8 cellular contexts compared by ENCODE assay signal in the genomic region with DNA sequence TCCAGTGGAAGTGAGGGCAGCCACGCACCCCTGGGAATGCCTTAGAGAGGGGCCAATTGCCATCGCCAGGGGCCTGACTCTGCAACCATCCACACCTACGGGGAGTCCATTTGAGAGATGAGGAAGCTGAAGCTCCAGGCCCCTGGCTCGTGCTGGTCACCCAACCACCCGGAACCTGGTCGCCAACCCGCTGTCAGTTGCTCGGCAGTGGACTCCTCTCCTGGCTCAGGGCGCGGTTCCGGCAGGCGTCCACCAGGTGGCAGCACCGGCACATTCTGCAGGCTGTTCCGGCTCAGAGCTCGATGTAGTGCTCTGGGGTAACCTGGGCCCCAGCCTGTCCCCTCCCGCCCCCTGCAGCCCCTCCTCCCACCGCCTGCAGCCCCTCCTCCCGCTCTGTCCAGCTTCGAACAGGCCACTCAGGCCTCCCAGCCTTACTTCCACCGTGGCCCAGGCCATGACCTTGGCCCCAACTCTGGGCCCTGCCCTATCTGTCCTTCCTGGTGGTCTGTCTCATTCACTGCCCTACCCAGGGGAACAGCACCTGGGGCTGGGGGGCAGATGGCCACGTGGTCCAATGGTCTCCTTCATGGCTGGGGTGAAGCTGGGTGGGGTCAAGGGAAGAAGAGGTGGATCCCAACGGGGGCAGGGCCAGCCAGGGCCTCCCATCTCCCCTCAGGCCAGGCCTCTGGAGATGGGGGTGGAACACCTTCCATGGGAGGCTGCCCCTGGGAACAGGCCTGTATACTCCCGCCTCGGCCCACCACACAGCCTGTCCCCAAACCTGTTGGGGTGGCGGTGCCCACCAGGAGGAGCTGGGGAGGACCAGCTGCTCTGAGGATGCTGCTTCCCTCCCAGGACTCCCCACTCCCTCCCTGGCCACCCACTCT. TPM values are rescaled to one million over a fixed set of nuclear protein-coding genes. Genes with fewer than 3 reads are reported as not detected.
DNase-seq lines count a peak whose midpoint lies in the region; ATAC-seq, FAIRE-seq and TF ChIP-seq lines count a peak whose summit lies in the region.

No MANE protein-coding gene starts in this region.

- peaks cover 5% of the 10 kb centered on the region for H3K4me1 Mint-ChIP-seq in activated CD8-positive, alpha-beta memory T cell treated with anti-CD3 and anti-CD28 coated beads, Interleukin-2, amount 10 ng/mL, durations not matched to agents 7 days and 5 days
- peaks cover 19% of the 10 kb centered on the region for H3K4me1 Mint-ChIP-seq in mesothelial cell of epicardium

- H3K4me3 ChIP-seq in HL-60 (replicated peaks; ENCODE audit: insufficient read depth, low read length): no peak overlapping the region
- no peak overlapping the region for H3K4me3 ChIP-seq in NT2/D1 (ENCODE audit: insufficient read length, low read depth)

- peaks cover 44% of the 10 kb centered on the region for H3K36me3 ChIP-seq in NT2/D1 (ENCODE audit: insufficient read depth, insufficient read length, low read length)

- no peak overlapping the region for H3K27ac ChIP-seq in HL-60 (replicated peaks)

- H3K4me1 ChIP-seq in NT2/D1 (ENCODE audit: insufficient read depth, insufficient read length): peaks cover 8% of the 10 kb centered on the region

- H3K36me3 Mint-ChIP-seq in activated CD8-positive, alpha-beta memory T cell treated with anti-CD3 and anti-CD28 coated beads, Interleukin-2, amount 10 ng/mL, durations not matched to agents 7 days and 5 days: peaks cover 34% of the 10 kb centered on the region
- H3K36me3 Mint-ChIP-seq in mesothelial cell of epicardium: peaks cover 37% of the 10 kb centered on the region

- peaks cover 19% of the 10 kb centered on the region; the same call in 1 of the 2 replicates for H3K9me3 ChIP-seq in NT2/D1 (ENCODE audit: insufficient read depth, low read length)

- H3K9ac ChIP-seq in NT2/D1 (ENCODE audit: insufficient read length, low read depth): peak overlapping the region; percentile 32

- peak overlapping the region; percentile 46 for H3K27ac Mint-ChIP-seq in activated CD8-positive, alpha-beta memory T cell treated with anti-CD3 and anti-CD28 coated beads, Interleukin-2, amount 10 ng/mL, durations not matched to agents 7 days and 5 days
- H3K27ac Mint-ChIP-seq in mesothelial cell of epicardium: peak overlapping the region; percentile 25

- FAIRE-seq in GM18507 (lab: Jason Lieb, UNC): peak; percentile 82

- H3K27me3 ChIP-seq in HL-60 (ENCODE audit: insufficient read depth, poor library complexity, severe bottlenecking) (no peaks in the 10 kb centered on the region), NT2/D1 (ENCODE audit: insufficient read depth, insufficient read length) (no peaks in the 10 kb centered on the region)

- no peak overlapping the region for H3K4me3 Mint-ChIP-seq in activated CD8-positive, alpha-beta memory T cell treated with anti-CD3 and anti-CD28 coated beads, Interleukin-2, amount 10 ng/mL, durations not matched to agents 7 days and 5 days
- no peak overlapping the region for H3K4me3 Mint-ChIP-seq in mesothelial cell of epicardium

- DNase-seq in ACHN (peak; percentile 71), GM18507 (ENCODE audit: extremely low spot score, insufficient read length, low read depth) (peak; percentile 77), HL-60 (ENCODE audit: low read depth in 1 of 2, low spot score in 1 of 2) (peak; percentile 66 to 86), NT2/D1 (ENCODE audit: low read depth, low spot score) (peak; percentile 66), epidermal melanocyte (ENCODE audit: insufficient read length, low spot score) (peak; percentile 92), mesothelial cell of epicardium (ENCODE audit: low spot score in 2 of 2, unreplicated experiment in 2 of 2) (peak; percentile 80 to 97)
- peak; percentile 94 for DNase-seq in activated CD8-positive, alpha-beta memory T cell treated with anti-CD3 and anti-CD28 coated beads, Interleukin-2, amount 10 ng/mL, durations not matched to agents 7 days and 5 days
- peak; percentile 86 to 90 for DNase-seq in stimulated activated CD8-positive, alpha-beta memory T cell treated with anti-CD3 and anti-CD28 coated beads, Interleukin-4, amount 100 ng/mL, for 1 hour (ENCODE audit: low read depth in 2 of 2, low spot score in 1 of 2)

- CTCF ChIA-PET in activated CD8-positive, alpha-beta memory T cell treated with anti-CD3 and anti-CD28 coated beads, Interleukin-2, amount 10 ng/mL, durations not matched to agents 7 days and 5 days (lab: Charles Lee): interaction anchor here (0.5 to 6.3 kb wide), 31 partner anchors 8 to 665 kb away, joined by 3 to 124 read pairs (median 3); a partner anchor contains a TSS

- no peaks in the 10 kb centered on the region for H3K27me3 Mint-ChIP-seq in activated CD8-positive, alpha-beta memory T cell treated with anti-CD3 and anti-CD28 coated beads, Interleukin-2, amount 10 ng/mL, durations not matched to agents 7 days and 5 days
- H3K27me3 Mint-ChIP-seq in mesothelial cell of epicardium (ENCODE audit: low read depth): no peaks in the 10 kb centered on the region

- H3K9me3 Mint-ChIP-seq in activated CD8-positive, alpha-beta memory T cell treated with anti-CD3 and anti-CD28 coated beads, Interleukin-2, amount 10 ng/mL, durations not matched to agents 7 days and 5 days (ENCODE audit: low read depth): no peaks in the 10 kb centered on the region
- H3K9me3 Mint-ChIP-seq in mesothelial cell of epicardium: peaks cover 12% of the 10 kb centered on the region

- peak; percentile 95 for ATAC-seq in activated CD8-positive, alpha-beta memory T cell treated with anti-CD3 and anti-CD28 coated beads, Interleukin-2, amount 10 ng/mL, durations not matched to agents 7 days and 5 days

- in situ Hi-C loops in ACHN (cut with HindIII; ENCODE audit: low pct_ligation_motif_present, low pct_unique_long_range_greater_than_20kb, low sequenced_read_pairs): no loop called here

- TF ChIP-seq CTCF in HL-60 (IDR thresholded peaks at IDR 0.05; ENCODE audit: insufficient read depth, low read length): peak; percentile 85
- peak; percentile 97 for TF ChIP-seq CTCF in mesothelial cell of epicardium (IDR thresholded peaks at IDR 0.05; ENCODE audit: unreplicated experiment)

RNA-seq across cellular contexts. Expression of a gene that starts 15.7 kb away (rescaled TPM):
- 100 to 1,000 TPM; 127 to 140 TPM for total RNA-seq in activated CD8-positive, alpha-beta memory T cell treated with anti-CD3 and anti-CD28 coated beads, Interleukin-2, amount 10 ng/mL, durations not matched to agents 7 days and 5 days
- 68.7 to 70.9 TPM (median 70.9 TPM) in 3 replicates for total RNA-seq in mesothelial cell of epicardium

RNA-seq across cellular contexts. Expression of a gene that starts 26.9 kb away (rescaled TPM):
- 100 to 1,000 TPM; 178 to 202 TPM for total RNA-seq in activated CD8-positive, alpha-beta memory T cell treated with anti-CD3 and anti-CD28 coated beads, Interleukin-2, amount 10 ng/mL, durations not matched to agents 7 days and 5 days
- total RNA-seq in mesothelial cell of epicardium: 116 to 122 TPM (median 117 TPM) in 3 replicates

RNA-seq across cellular contexts. Expression of a gene that starts 32.2 kb away (rescaled TPM):
- 1 to 10 TPM; 4.9 to 5.5 TPM for total RNA-seq in activated CD8-positive, alpha-beta memory T cell treated with anti-CD3 and anti-CD28 coated beads, Interleukin-2, amount 10 ng/mL, durations not matched to agents 7 days and 5 days
- total RNA-seq in mesothelial cell of epicardium: 5.8 to 6.7 TPM (median 6.2 TPM) in 3 replicates

RNA-seq across cellular contexts. Expression of a gene that starts 44.7 kb away (rescaled TPM):
- 1 to 10 TPM; 2.5 to 3.5 TPM for total RNA-seq in activated CD8-positive, alpha-beta memory T cell treated with anti-CD3 and anti-CD28 coated beads, Interleukin-2, amount 10 ng/mL, durations not matched to agents 7 days and 5 days
- 14.1 to 17.1 TPM (median 14.4 TPM) in 3 replicates for total RNA-seq in mesothelial cell of epicardium
